In genomic region chr9:9552665-9553064, GRCh38 we compare ENCODE assay signal across 17 cellular contexts.
"Had no signal": no experiment of that assay in that cellular context is flagged by ENCODE, and none has a peak within 500 bp of the region (broad histone marks: within the 10 kb centered on the region; RNA-seq: fewer than 3 reads in every experiment).

No MANE protein-coding gene starts in this region.

- FAIRE-seq: astrocyte, bronchial epithelial cell, urothelium cell line had no signal

- DNase-seq: activated CD4-positive, alpha-beta T cell treated with anti-CD3 and anti-CD28 coated beads, Interleukin-2, amount 50 U/mL, for 48 hours; activated naive CD4-positive, alpha-beta T cell treated with anti-CD3 and anti-CD28 coated beads, Interleukin-2, amount 50 U/mL, for 16 hours; activated T-cell treated with anti-CD3 and anti-CD28 coated beads, Interleukin-2, amount 50 U/mL, for 1 hour; effector memory CD4-positive, alpha-beta T cell; foreskin melanocyte; kidney glomerular epithelial cell; left ventricle myocardium superior; mesenchymal stem cell; natural killer cell; posterior cingulate gyrus; retina; stimulated activated CD4-positive, alpha-beta T cell treated with anti-CD3 and anti-CD28 coated beads, Interleukin-2, amount 100 ng/mL, for 48 hours; thyroid gland; WERI-Rb-1 had no signal
